ENCODE assay signal across 21 cellular contexts in the genomic region with DNA sequence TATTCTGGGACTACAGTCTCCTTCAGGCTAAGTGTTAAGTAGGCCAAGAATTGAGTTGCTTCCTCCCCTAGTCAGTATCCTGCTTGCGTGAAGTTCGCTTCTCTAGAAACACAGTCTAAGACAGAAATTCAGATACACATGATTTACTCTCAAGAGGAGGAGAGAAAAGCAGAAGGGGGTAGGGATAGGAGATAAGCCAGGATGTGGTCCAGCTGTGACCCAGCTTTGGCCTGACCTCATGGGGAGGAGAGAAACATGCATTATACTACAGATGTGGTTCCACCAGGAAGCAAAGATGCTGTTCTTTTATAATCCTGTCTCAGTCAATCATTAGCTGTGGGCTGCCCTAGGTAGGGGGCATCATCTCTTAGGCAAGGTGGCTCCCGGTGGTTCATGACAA.
"Had no signal": no experiment of that assay in that cellular context is flagged by ENCODE, and none has a peak within 500 bp of the region (broad histone marks: within the 10 kb centered on the region; RNA-seq: fewer than 3 reads in every experiment).

No MANE protein-coding gene starts in this region.

- H3K4me1 Mint-ChIP-seq: activated naive CD4-positive, alpha-beta T cell treated with anti-CD3 and anti-CD28 coated beads, Interleukin-2, amount 10 ng/mL, durations not matched to agents 7 days and 5 days; naive thymus-derived CD4-positive, alpha-beta T cell had no signal

- H3K27me3 Mint-ChIP-seq: activated CD4-positive, alpha-beta memory T cell treated with anti-CD3 and anti-CD28 coated beads for 36 hours; activated naive CD4-positive, alpha-beta T cell treated with anti-CD3 and anti-CD28 coated beads, Interleukin-2, amount 10 ng/mL, durations not matched to agents 7 days and 5 days had no signal

- ATAC-seq: activated T-cell treated with anti-CD3 and anti-CD28 coated beads, Interleukin-2, amount 50 U/mL, for 72 hours; body of pancreas; lower lobe of right lung; naive thymus-derived CD4-positive, alpha-beta T cell had no signal

- H3K36me3 Mint-ChIP-seq: activated CD4-positive, alpha-beta memory T cell treated with anti-CD3 and anti-CD28 coated beads for 36 hours; activated naive CD4-positive, alpha-beta T cell treated with anti-CD3 and anti-CD28 coated beads, Interleukin-2, amount 10 ng/mL, durations not matched to agents 7 days and 5 days; type B pancreatic cell had no signal

- H3K4me3 ChIP-seq: body of pancreas, cardiac muscle cell, lower lobe of right lung, spleen, thoracic aorta had no signal

- H3K9me3 Mint-ChIP-seq: activated T-cell treated with anti-CD3 and anti-CD28 coated beads, Interleukin-2, amount 50 U/mL, for 72 hours; dendritic cell treated with granulocyte-macrophage colony-stimulating factor and Interleukin-4, amounts not matched to agents 40 ng/mL and 50 ng/mL, for 4 days; type B pancreatic cell had no signal

- DNase-seq: activated CD4-positive, alpha-beta memory T cell treated with anti-CD3 and anti-CD28 coated beads for 36 hours; activated CD4-positive, alpha-beta T cell treated with anti-CD3 and anti-CD28 coated beads for 48 hours; activated CD4-positive, CD25-positive, alpha-beta regulatory T cell; activated effector memory CD4-positive, alpha-beta T cell treated with anti-CD3 and anti-CD28 coated beads, Interleukin-2, amount 50 U/mL, for 16 hours; activated naive CD4-positive, alpha-beta T cell treated with anti-CD3 and anti-CD28 coated beads, Interleukin-2, amount 10 ng/mL, durations not matched to agents 7 days and 5 days; activated T-cell treated with anti-CD3 and anti-CD28 coated beads, Interleukin-2, amount 50 U/mL, for 72 hours; body of pancreas; effector CD4-positive, alpha-beta T cell; kidney; lower lobe of right lung; naive thymus-derived CD4-positive, alpha-beta T cell; retina; spleen; stimulated activated CD4-positive, alpha-beta T cell treated with anti-CD3 and anti-CD28 coated beads, Interleukin-4, amount 100 ng/mL, for 1 hour; stimulated activated naive CD4-positive, alpha-beta T cell treated with Interleukin-2 at 50 U/mL for 16 hours; T-helper 1 cell had no signal

- H3K27ac Mint-ChIP-seq: activated CD4-positive, alpha-beta memory T cell treated with anti-CD3 and anti-CD28 coated beads for 36 hours; activated naive CD4-positive, alpha-beta T cell treated with anti-CD3 and anti-CD28 coated beads, Interleukin-2, amount 10 ng/mL, durations not matched to agents 7 days and 5 days; activated T-cell treated with anti-CD3 and anti-CD28 coated beads, Interleukin-2, amount 50 U/mL, for 72 hours; dendritic cell treated with granulocyte-macrophage colony-stimulating factor and Interleukin-4, amounts not matched to agents 40 ng/mL and 50 ng/mL, for 4 days; naive thymus-derived CD4-positive, alpha-beta T cell; progenitor cell of endocrine pancreas; type B pancreatic cell had no signal

- H3K4me3 Mint-ChIP-seq: activated CD4-positive, alpha-beta memory T cell treated with anti-CD3 and anti-CD28 coated beads for 36 hours; activated naive CD4-positive, alpha-beta T cell treated with anti-CD3 and anti-CD28 coated beads, Interleukin-2, amount 10 ng/mL, durations not matched to agents 7 days and 5 days; activated T-cell treated with anti-CD3 and anti-CD28 coated beads, Interleukin-2, amount 50 U/mL, for 72 hours; dendritic cell treated with granulocyte-macrophage colony-stimulating factor and Interleukin-4, amounts not matched to agents 40 ng/mL and 50 ng/mL, for 4 days; naive thymus-derived CD4-positive, alpha-beta T cell; type B pancreatic cell had no signal
